19 cellular contexts compared by ENCODE assay signal in the genomic region with DNA sequence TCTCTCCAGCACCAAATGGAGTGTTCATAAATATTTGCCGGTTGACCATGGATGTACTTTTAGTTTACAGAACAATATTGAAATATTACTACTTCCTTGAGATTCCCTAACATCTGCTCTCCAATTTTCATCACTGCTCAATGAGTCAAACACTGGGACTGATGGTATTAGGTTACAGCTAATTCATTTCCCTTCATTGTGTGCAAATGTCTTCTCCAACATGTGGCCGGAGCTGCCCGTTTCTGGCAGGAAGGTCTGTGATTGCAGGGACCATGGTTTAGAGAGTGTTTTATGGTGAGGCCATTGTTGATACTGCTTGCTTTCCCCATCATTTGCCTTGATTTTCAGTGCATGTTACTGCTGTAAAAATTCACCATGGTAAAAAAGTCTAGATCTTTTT.
DNase-seq lines count a peak whose midpoint lies in the region; ATAC-seq and TF ChIP-seq lines count a peak whose summit lies in the region.
"Had no signal": no experiment of that assay in that cellular context is flagged by ENCODE, and none has a peak within 500 bp of the region (broad histone marks: within the 10 kb centered on the region; RNA-seq: fewer than 3 reads in every experiment).

No MANE protein-coding gene starts in this region.

- H3K9ac ChIP-seq in GM23248 (no peak overlapping the region), adipocyte (ENCODE audit: low read length) (no peak overlapping the region)

- WGBS in GM23248 (ENCODE audit: low coverage in 1 of 2, low lambda C conversion rate in 2 of 2, missing lambda C conversion rate in 2 of 2), 2 experiments, result 48 to 54% methylated on average over 3 of the region's 3 CpGs
- 79% methylated on average over 3 of the region's 3 CpGs for WGBS in prostate gland

- H3K36me3 ChIP-seq in GM23248 (ENCODE audit: low read depth) (no peaks in the 10 kb centered on the region), adipocyte (ENCODE audit: control insufficient read depth, insufficient read depth, low read length, severe bottlenecking) (no peaks in the 10 kb centered on the region), prostate gland (no peaks in the 10 kb centered on the region)

- H3K27me3 ChIP-seq in GM23248 (replicated peaks; ENCODE audit: insufficient read depth) (no peaks in the 10 kb centered on the region), adipocyte (replicated peaks; ENCODE audit: control insufficient read depth, insufficient read depth, low read length) (no peaks in the 10 kb centered on the region), prostate gland (replicated peaks; ENCODE audit: insufficient read depth) (no peaks in the 10 kb centered on the region)

- no peak overlapping the region for H3K27ac ChIP-seq in GM23248
- no peak overlapping the region for H3K27ac ChIP-seq in prostate gland

- H3F3A ChIP-seq in GM23248 (ENCODE audit: insufficient read depth), result no peaks in the 10 kb centered on the region

- DNase-seq in AG09319 (ENCODE audit: extremely low read depth, low read depth), result peak; percentile 18
- peak; percentile 27 for DNase-seq in GM23248
- DNase-seq in adipocyte (ENCODE audit: low read depth), result peak; percentile 3
- DNase-seq in fibroblast of peridontal ligament (ENCODE audit: extremely low read depth), result peak; percentile 15
- DNase-seq in HuH-7 (ENCODE audit: low spot score), result no peak
- no peak for DNase-seq in prostate gland (ENCODE audit: low spot score)
- no peak for DNase-seq in NCI-H2171 (lab: John Stamatoyannopoulos, UW)
- DNase-seq: 8988T; C1 segment of cervical spinal cord; CD8-positive, alpha-beta memory T cell; DMS79; HFFc6; Kasumi-1; NCI-H1105; NCI-H1694; NCI-H2081 treated with DMSO at 0.1 percent for 48 hours; NCI-H345; NCI-H526 had no signal

- H3K4me2 ChIP-seq in GM23248 (ENCODE audit: unreplicated experiment), result no peak overlapping the region

- H3K79me2 ChIP-seq in GM23248 (ENCODE audit: insufficient read depth), result no peaks in the 10 kb centered on the region

- no peaks in the 10 kb centered on the region for H3K9me3 ChIP-seq in GM23248 (ENCODE audit: low read depth)
- H3K9me3 ChIP-seq in adipocyte (ENCODE audit: control insufficient read depth, low read length), result no peaks in the 10 kb centered on the region
- no peaks in the 10 kb centered on the region for H3K9me3 ChIP-seq in prostate gland

- H3K4me1 ChIP-seq in GM23248 (ENCODE audit: insufficient read depth) (no peaks in the 10 kb centered on the region), adipocyte (ENCODE audit: control insufficient read depth, insufficient read depth, low read length) (no peaks in the 10 kb centered on the region), prostate gland (replicated peaks) (no peaks in the 10 kb centered on the region)

- intact Hi-C loops in prostate gland (cut with DNase I), result no loop called here

- H3K4me3 ChIP-seq in GM23248 (no peak overlapping the region), adipocyte (ENCODE audit: low read length) (no peak overlapping the region), prostate gland (no peak overlapping the region)

- in situ Hi-C loops in GM23248 (cut with MboI), result no loop called here

- no peak overlapping the region for H2AFZ ChIP-seq in GM23248

- H3K9me2 ChIP-seq in GM23248 (ENCODE audit: insufficient read depth), result no peaks in the 10 kb centered on the region

- TF ChIP-seq POLR2A in prostate gland (IDR thresholded peaks at IDR 0.05), result no peak

- no peaks in the 10 kb centered on the region for H4K20me1 ChIP-seq in GM23248 (ENCODE audit: insufficient read depth)

- TF ChIP-seq CTCF in AG09319 (IDR thresholded peaks at IDR 0.05; ENCODE audit: low read depth, low read length), result no peak
- TF ChIP-seq CTCF in prostate gland (IDR thresholded peaks at IDR 0.05), result no peak

- ATAC-seq in HG02798 (IDR thresholded peaks at IDR 0.05; ENCODE audit: poor library complexity, unreplicated experiment), result no peak

Comparison
In these comparisons a context has a peak if more than half of its experiments do, and no peak if none do; other contexts are left out.
1. DNase-seq: peak in AG09319 (single experiment), GM23248 (single experiment), adipocyte (single experiment) and fibroblast of peridontal ligament (single experiment); none in HuH-7 (single experiment), prostate gland (single experiment) and NCI-H2171 (single experiment).